8 cellular contexts compared by ENCODE assay signal in the genomic region with DNA sequence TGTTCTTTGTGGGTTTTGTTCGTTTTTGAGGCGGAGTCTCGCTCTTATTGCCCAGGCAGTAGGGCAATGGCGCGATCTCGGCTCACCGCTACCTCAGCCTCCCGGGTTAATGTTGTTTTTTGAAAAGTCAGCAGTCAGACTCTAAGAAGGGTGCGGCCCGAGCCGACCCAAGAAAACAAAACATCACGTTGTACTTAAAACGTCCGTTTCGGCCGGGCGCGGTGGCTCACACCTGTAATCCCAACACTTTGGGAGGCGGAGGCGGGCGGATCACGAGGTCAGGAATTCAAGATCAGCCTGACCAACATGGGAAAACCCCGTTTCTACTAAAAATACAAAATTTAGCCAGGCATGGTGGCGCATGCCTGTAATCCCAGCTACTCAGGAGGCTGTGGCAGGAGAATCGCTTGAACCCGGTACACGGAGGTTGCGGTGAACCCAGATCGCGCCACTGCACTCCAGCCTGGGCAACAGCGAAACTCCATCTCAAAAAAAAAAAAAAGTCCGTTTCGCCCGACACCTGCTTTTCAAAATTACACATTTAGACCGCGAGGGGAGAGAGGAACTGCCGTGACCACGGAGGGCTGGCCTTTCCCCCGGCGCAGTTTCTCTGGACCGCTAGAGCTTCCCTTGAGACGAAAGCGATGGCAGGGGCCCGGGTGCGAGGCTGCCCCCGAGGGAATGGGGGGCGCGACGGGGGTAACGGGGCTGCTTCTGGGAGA. TPM values are rescaled to one million over a fixed set of nuclear protein-coding genes. Genes with fewer than 3 reads are reported as not detected.
DNase-seq lines count a peak whose midpoint lies in the region; ATAC-seq, FAIRE-seq and TF ChIP-seq lines count a peak whose summit lies in the region.

No MANE protein-coding gene starts in this region.

- peak overlapping the region; percentile 94 for H3K4me3 Mint-ChIP-seq in astrocyte (ENCODE audit: unreplicated experiment)

- H3K27me3 ChIP-seq in astrocyte (ENCODE audit: insufficient read depth, low read length): no peaks in the 10 kb centered on the region
- H3K27me3 ChIP-seq in iPS-18a (ENCODE audit: control insufficient read depth, insufficient read depth, low read length): peaks cover 14% of the 10 kb centered on the region

- peaks cover 56% of the 10 kb centered on the region for H3K79me2 ChIP-seq in astrocyte (ENCODE audit: insufficient read depth, low read length)

- no peak overlapping the region for H2AFZ ChIP-seq in astrocyte (ENCODE audit: low read depth, low read length)

- H3K27ac ChIP-seq in C4-2B (peak overlapping the region; percentile 69), RWPE1 (peak overlapping the region; percentile 89), astrocyte (ENCODE audit: low read depth, low read length) (peak overlapping the region; percentile 94), iPS-18a (ENCODE audit: low read length) (no peak overlapping the region), skin epidermis (peak overlapping the region; percentile 71 to 98 (median 93))

- peaks cover 6% of the 10 kb centered on the region for H3K36me3 Mint-ChIP-seq in astrocyte (ENCODE audit: low read depth, unreplicated experiment)

- POLR2A ChIA-PET in RWPE1 (lab: Yijun Ruan, JAX; ENCODE audit: low non-redundant PET): no interaction called here

- TF ChIP-seq CTCF in C4-2B (conservative IDR thresholded peaks at IDR 0.05) (no peak; the same call in 1 of the 2 replicates), RWPE1 (conservative IDR thresholded peaks at IDR 0.05; ENCODE audit: low read depth) (no peak), astrocyte (IDR thresholded peaks at IDR 0.05; ENCODE audit: insufficient read depth, low read depth, low read length) (no peak)

- peaks cover 24% of the 10 kb centered on the region for H3K4me1 Mint-ChIP-seq in astrocyte (ENCODE audit: low read depth, unreplicated experiment)

- H3K4me3 ChIP-seq in astrocyte (ENCODE audit: insufficient read depth, low read depth, low read length): peak overlapping the region; percentile 84
- H3K4me3 ChIP-seq in iPS-18a (ENCODE audit: low read length): peak overlapping the region; percentile 80
- peak overlapping the region; percentile 61 to 83 (median 73) for H3K4me3 ChIP-seq in skin epidermis

- H3K27me3 Mint-ChIP-seq in astrocyte (ENCODE audit: low read depth, unreplicated experiment): no peaks in the 10 kb centered on the region

- no peak for DNase-seq in RWPE1 (ENCODE audit: low spot score)
- no peak for DNase-seq in astrocyte (ENCODE audit: low read depth)
- DNase-seq in kidney glomerular epithelial cell (lab: John Stamatoyannopoulos, UW): no peak

- H3K9ac ChIP-seq in astrocyte (ENCODE audit: low read length) (peak overlapping the region; percentile 92), iPS-18a (ENCODE audit: low read length) (peak overlapping the region; percentile 76)

- CTCF ChIA-PET in RWPE1 (lab: Yijun Ruan, JAX): no interaction called here

- no peak for FAIRE-seq in astrocyte (lab: Jason Lieb, UNC)

- H4K20me1 ChIP-seq in astrocyte (ENCODE audit: insufficient read depth, low read length): peaks cover 47% of the 10 kb centered on the region

- peaks cover 29% of the 10 kb centered on the region for H3K4me1 ChIP-seq in astrocyte (ENCODE audit: insufficient read depth, low read length)
- peaks cover 9% of the 10 kb centered on the region for H3K4me1 ChIP-seq in iPS-18a (ENCODE audit: control insufficient read depth, low read depth, low read length)

- H3K9me3 ChIP-seq in astrocyte (ENCODE audit: insufficient read depth, low read depth, low read length) (no peaks in the 10 kb centered on the region), iPS-18a (ENCODE audit: control insufficient read depth, low read depth, low read length) (no peaks in the 10 kb centered on the region)

- peaks cover 19% of the 10 kb centered on the region for H3K36me3 ChIP-seq in astrocyte (ENCODE audit: insufficient read depth, low read length)
- H3K36me3 ChIP-seq in iPS-18a (ENCODE audit: control insufficient read depth, low read depth, low read length): no peaks in the 10 kb centered on the region

- ATAC-seq in GM19324 (IDR thresholded peaks at IDR 0.05; ENCODE audit: low FRiP score, unreplicated experiment) (peak; percentile 50), HG03342 (IDR thresholded peaks at IDR 0.05; ENCODE audit: unreplicated experiment) (peak; percentile 47)

- H3K27ac Mint-ChIP-seq in astrocyte (ENCODE audit: unreplicated experiment): peak overlapping the region; percentile 73

- H3K4me2 ChIP-seq in astrocyte (ENCODE audit: low read length): peak overlapping the region; percentile 92

- H3K9me3 Mint-ChIP-seq in astrocyte (ENCODE audit: unreplicated experiment): no peaks in the 10 kb centered on the region

RNA-seq across cellular contexts. Expression of gene CD59, which starts 0.6 kb away (rescaled TPM):
- total RNA-seq in astrocyte: 587 and 662 TPM in 2 replicates

RNA-seq across cellular contexts. Expression of gene C11orf91, which starts 35.0 kb away (rescaled TPM):
- not detected in 2 replicates for total RNA-seq in astrocyte

RNA-seq across cellular contexts. Expression of gene FBXO3, which starts 38.7 kb away (rescaled TPM):
- 23.5 and 25.2 TPM in 2 replicates for total RNA-seq in astrocyte
